ENCODE assay signal across 13 cellular contexts in the genomic region with DNA sequence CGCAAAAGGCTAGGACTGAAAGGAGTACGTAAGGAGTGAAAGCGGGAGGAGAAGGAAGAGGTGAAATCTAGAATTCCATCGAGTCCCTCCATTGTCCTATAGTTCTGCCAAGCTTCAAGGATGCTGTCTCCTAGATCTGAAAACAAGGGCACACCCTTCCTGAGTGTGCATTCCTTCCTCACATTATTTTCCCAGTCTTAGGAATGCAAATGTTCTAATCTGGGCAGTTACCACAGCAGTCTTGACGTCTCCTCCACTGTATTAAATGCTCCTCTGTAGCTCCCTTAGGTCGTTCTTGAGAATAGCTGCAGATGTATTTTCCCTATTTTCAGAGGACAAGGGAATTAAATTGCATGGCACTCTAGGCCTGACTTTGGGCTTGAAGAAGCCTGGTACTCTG.
"Had no signal": no experiment of that assay in that cellular context is flagged by ENCODE, and none has a peak within 500 bp of the region (broad histone marks: within the 10 kb centered on the region; RNA-seq: fewer than 3 reads in every experiment).

No MANE protein-coding gene starts in this region.

- H3K36me3 ChIP-seq: right lobe of liver, spleen, stomach, upper lobe of left lung had no signal

- H3K9me3 ChIP-seq: psoas muscle, right lobe of liver, spleen, stomach, testis, upper lobe of left lung had no signal

- FAIRE-seq: colon had no signal

- DNase-seq: activated CD4-positive, alpha-beta T cell treated with anti-CD3 and anti-CD28 coated beads, Interleukin-2, amount 10 ng/mL, durations not matched to agents 7 days and 5 days; activated CD8-positive, alpha-beta memory T cell treated with anti-CD3 and anti-CD28 coated beads for 24 hours; activated naive CD4-positive, alpha-beta T cell; activated naive CD8-positive, alpha-beta T cell treated with anti-CD3 and anti-CD28 coated beads, Interleukin-2, amount 50 U/mL, for 24 hours; foreskin keratinocyte; psoas muscle; right lobe of liver; spleen; stomach; testis; upper lobe of left lung had no signal

- H3K4me3 ChIP-seq: psoas muscle, right lobe of liver, spleen, stomach, testis, upper lobe of left lung had no signal

- H3K4me1 ChIP-seq: psoas muscle, right lobe of liver, spleen, testis, upper lobe of left lung had no signal

- H3K27me3 ChIP-seq: foreskin keratinocyte, right lobe of liver, spleen, stomach, testis, upper lobe of left lung had no signal

- ATAC-seq: activated naive CD8-positive, alpha-beta T cell treated with anti-CD3 and anti-CD28 coated beads, Interleukin-2, amount 50 U/mL, for 24 hours; esophagus mucosa; foreskin keratinocyte; psoas muscle; right lobe of liver had no signal

- H3K27ac ChIP-seq: foreskin keratinocyte, psoas muscle, right lobe of liver, spleen, stomach, testis, upper lobe of left lung had no signal
